ENCODE assay signal across 8 cellular contexts in genomic region chr2:230007931-230008707, GRCh38.
A peak's percentile ranks its signal among the peaks of the same experiment; 100 is the strongest.
DNase-seq lines count a peak whose midpoint lies in the region; ATAC-seq, FAIRE-seq and TF ChIP-seq lines count a peak whose summit lies in the region.

No MANE protein-coding gene starts in this region.

- no peak overlapping the region for H3K27ac ChIP-seq in CD4-positive, alpha-beta memory T cell (ENCODE audit: low read depth, low read length)
- H3K27ac ChIP-seq in caudate nucleus (ENCODE audit: low read depth, low read length) (no peak overlapping the region), kidney (ENCODE audit: low read depth in 2 of 2, low read length in 2 of 2) (no peak overlapping the region)

- H3K9ac ChIP-seq in kidney (ENCODE audit: low read length in 2 of 2), result no peak overlapping the region

- no peaks in the 10 kb centered on the region for H3K9me3 Mint-ChIP-seq in CD4-positive, alpha-beta memory T cell

- H3K27me3 ChIP-seq in CD4-positive, alpha-beta memory T cell (ENCODE audit: insufficient read depth, low read length), result no peaks in the 10 kb centered on the region
- no peaks in the 10 kb centered on the region for H3K27me3 ChIP-seq in H7 (ENCODE audit: control insufficient read depth, insufficient read depth, low read length)

- peak overlapping the region in 5 of 8 donors; percentile 22 to 57 (median 51) for H3K4me3 Mint-ChIP-seq in CD4-positive, alpha-beta memory T cell

- CTCF ChIA-PET in CD4-positive, alpha-beta memory T cell (lab: Charles Lee; ENCODE audit: partially characterized antibody), result interaction anchor here (0.7 to 2.5 kb wide), 17 partner anchors 11 to 816 kb away, joined by 3 to 21 read pairs (median 3); no protein-coding TSS in a partner anchor

- peak; percentile 69 for TF ChIP-seq CTCF in kidney (IDR thresholded peaks at IDR 0.05; ENCODE audit: borderline replicate concordance, extremely low read depth, insufficient read depth)

- H3K4me3 ChIP-seq in CD4-positive, alpha-beta memory T cell (ENCODE audit: low read length in 2 of 2), result no peak overlapping the region
- no peak overlapping the region for H3K4me3 ChIP-seq in H7 (ENCODE audit: insufficient read depth, low read depth, low read length)
- no peak overlapping the region for H3K4me3 ChIP-seq in kidney (ENCODE audit: low read length in 2 of 2)

- H3K9me3 ChIP-seq in CD4-positive, alpha-beta memory T cell (ENCODE audit: control insufficient read depth in 1 of 2, low read length in 2 of 2), result no peaks in the 10 kb centered on the region
- H3K9me3 ChIP-seq in kidney (ENCODE audit: control insufficient read depth in 1 of 2, low read length in 2 of 2), result no peaks in the 10 kb centered on the region

- H3K36me3 ChIP-seq in CD4-positive, alpha-beta memory T cell (ENCODE audit: insufficient read depth, low read length), result no peaks in the 10 kb centered on the region
- no peaks in the 10 kb centered on the region; the same call in 1 of the 2 replicates for H3K36me3 ChIP-seq in H7 (replicated peaks; ENCODE audit: control insufficient read depth, insufficient read depth, low read length)
- H3K36me3 ChIP-seq in kidney (ENCODE audit: control insufficient read depth in 1 of 2, insufficient read depth in 2 of 2, low read length in 2 of 2), result no peaks in the 10 kb centered on the region

- no peaks in the 10 kb centered on the region for H3K36me3 Mint-ChIP-seq in CD4-positive, alpha-beta memory T cell

- ATAC-seq in GM19452 (IDR thresholded peaks at IDR 0.05; ENCODE audit: unreplicated experiment), result no peak

- peak; percentile 66 for FAIRE-seq in kidney (lab: Jason Lieb, UNC)

- no peaks in the 10 kb centered on the region for H3K4me1 ChIP-seq in CD4-positive, alpha-beta memory T cell (ENCODE audit: insufficient read depth, low read length)
- H3K4me1 ChIP-seq in kidney (ENCODE audit: control insufficient read depth in 1 of 2, insufficient read depth in 1 of 2, low read depth in 1 of 2, low read length in 2 of 2), result no peaks in the 10 kb centered on the region

- peaks cover 0 to 4% (median 1%) of the 10 kb centered on the region in 4 donors for H3K4me1 Mint-ChIP-seq in CD4-positive, alpha-beta memory T cell

- H3K27me3 Mint-ChIP-seq in CD4-positive, alpha-beta memory T cell, result no peaks in the 10 kb centered on the region

- peak overlapping the region in 1 of 7 donors; percentile 9 for H3K27ac Mint-ChIP-seq in CD4-positive, alpha-beta memory T cell

- POLR2A ChIA-PET in CD4-positive, alpha-beta memory T cell (lab: Charles Lee; ENCODE audit: partially characterized antibody), result no interaction called here

- peak; percentile 65 to 73 (median 69) for DNase-seq in CD4-positive, alpha-beta memory T cell
- DNase-seq in H7 (peak; percentile 64), NCI-H226 (peak; percentile 53), caudate nucleus (lab: John Stamatoyannopoulos, UW) (peak in 50 of 61 donors; percentile 1 to 82 (median 29)), kidney (peak; percentile 80)
- DNase-seq in activated CD4-positive, CD25-positive, alpha-beta regulatory T cell (lab: John Stamatoyannopoulos, UW), result peak; percentile 55 to 80 (median 70)
- DNase-seq in stimulated activated CD4-positive, alpha-beta T cell treated with anti-CD3 and anti-CD28 coated beads, Interleukin-1b, Interleukin-23, amount 100 ng/mL, for 1 hour (ENCODE audit: low read depth in 2 of 2), result peak; percentile 49 to 86

- intact Hi-C loops in CD4-positive, alpha-beta memory T cell (cut with micrococcal nuclease), result loop anchor here (1.0 to 2.0 kb wide), 2 partner anchors 60 to 207 kb away; partner anchors contain the start of gene SLC16A14
- intact Hi-C loops in kidney (cut with DNase I), result loop anchor here (10.0 kb wide), 1 partner anchor 607 kb away; no protein-coding TSS in a partner anchor

Comparison
In these comparisons a context has a peak if more than half of its experiments do, and no peak if none do; other contexts are left out.
1. DNase-seq: peak in every context shown above with its lines; median percentile 80 in kidney; 70 in activated CD4-positive, CD25-positive, alpha-beta regulatory T cell; 69 in CD4-positive, alpha-beta memory T cell; 68 in stimulated activated CD4-positive, alpha-beta T cell treated with anti-CD3 and anti-CD28 coated beads, Interleukin-1b, Interleukin-23, amount 100 ng/mL, for 1 hour; 64 in H7; 53 in NCI-H226; 29 in caudate nucleus.